ENCODE assay signal across 17 cellular contexts in genomic region chr6:157552171-157552747, GRCh38.
DNase-seq lines count a peak whose midpoint lies in the region; ATAC-seq and TF ChIP-seq lines count a peak whose summit lies in the region.
"Had no signal": no experiment of that assay in that cellular context is flagged by ENCODE, and none has a peak within 500 bp of the region (broad histone marks: within the 10 kb centered on the region; RNA-seq: fewer than 3 reads in every experiment).

No MANE protein-coding gene starts in this region.

- no peaks in the 10 kb centered on the region for H3K27me3 Mint-ChIP-seq in MCF 10A (ENCODE audit: insufficient read depth, unreplicated experiment)
- peaks cover 2% of the 10 kb centered on the region for H3K27me3 Mint-ChIP-seq in activated CD4-positive, alpha-beta T cell treated with anti-CD3 and anti-CD28 coated beads, Interleukin-2, amount 10 ng/mL, durations not matched to agents 7 days and 5 days
- H3K27me3 Mint-ChIP-seq: central memory CD8-positive, alpha-beta T cell; effector memory CD8-positive, alpha-beta T cell had no signal

- H3K27ac Mint-ChIP-seq in MCF 10A (ENCODE audit: low read depth, unreplicated experiment): peak overlapping the region; percentile 83
- no peak overlapping the region for H3K27ac Mint-ChIP-seq in activated CD4-positive, alpha-beta T cell treated with anti-CD3 and anti-CD28 coated beads, Interleukin-2, amount 10 ng/mL, durations not matched to agents 7 days and 5 days
- H3K27ac Mint-ChIP-seq: nephron progenitor cell had no signal

- POLR2A ChIA-PET in MCF 10A (lab: Yijun Ruan, JAX): interaction anchor here (1.6 to 2.0 kb wide), 2 partner anchors 9 to 23 kb away, joined by 3 to 8 read pairs; no protein-coding TSS in a partner anchor
- POLR2A ChIA-PET in activated CD4-positive, alpha-beta T cell treated with anti-CD3 and anti-CD28 coated beads, Interleukin-2, amount 10 ng/mL, durations not matched to agents 7 days and 5 days (lab: Charles Lee): no interaction called here

- no peak overlapping the region for H3K4me3 Mint-ChIP-seq in MCF 10A (ENCODE audit: unreplicated experiment)
- no peak overlapping the region for H3K4me3 Mint-ChIP-seq in activated CD4-positive, alpha-beta T cell treated with anti-CD3 and anti-CD28 coated beads, Interleukin-2, amount 10 ng/mL, durations not matched to agents 7 days and 5 days
- H3K4me3 Mint-ChIP-seq: central memory CD8-positive, alpha-beta T cell; effector memory CD8-positive, alpha-beta T cell; nephron progenitor cell had no signal

- H3K27me3 ChIP-seq in breast epithelium (no peaks in the 10 kb centered on the region), iPS-20b (ENCODE audit: insufficient read depth, low read length) (peaks cover 10% of the 10 kb centered on the region; the same call in 1 of the 2 replicates), vagina (no peaks in the 10 kb centered on the region)
- H3K27me3 ChIP-seq: Peyer's patch had no signal

- no peak for ATAC-seq in HG02970 (IDR thresholded peaks at IDR 0.05; ENCODE audit: low FRiP score, unreplicated experiment)
- ATAC-seq: effector memory CD8-positive, alpha-beta T cell had no signal

- BruUV-seq in MCF 10A (replicated peaks; lab: Mats Ljungman, UMichigan): no TSS peak

- TF ChIP-seq POLR2A in breast epithelium (IDR thresholded peaks at IDR 0.05) (no peak), vagina (IDR thresholded peaks at IDR 0.05) (no peak)

- H3K4me3 ChIP-seq in breast epithelium: no peak overlapping the region
- H3K4me3 ChIP-seq in iPS-20b (ENCODE audit: low read length): peak overlapping the region; percentile 38; the same call in 1 of the 2 replicates
- H3K4me3 ChIP-seq in vagina: no peak overlapping the region
- H3K4me3 ChIP-seq: Peyer's patch had no signal

- H3K9me3 ChIP-seq in breast epithelium: no peaks in the 10 kb centered on the region
- H3K9me3 ChIP-seq in iPS-20b (ENCODE audit: insufficient read depth, low read depth, low read length): no peaks in the 10 kb centered on the region
- no peaks in the 10 kb centered on the region for H3K9me3 ChIP-seq in vagina
- H3K9me3 ChIP-seq: Peyer's patch had no signal

- H3K4me1 ChIP-seq in breast epithelium: no peaks in the 10 kb centered on the region
- peaks cover 42% of the 10 kb centered on the region for H3K4me1 ChIP-seq in iPS-20b (ENCODE audit: insufficient read depth, low read length)
- H3K4me1 ChIP-seq in vagina: peaks cover 4% of the 10 kb centered on the region

- CTCF ChIA-PET in MCF 10A (lab: Yijun Ruan, JAX): interaction anchor here (0.8 kb wide), 1 partner anchor 237 kb away, joined by 4 read pairs; no protein-coding TSS in a partner anchor
- CTCF ChIA-PET in activated CD4-positive, alpha-beta T cell treated with anti-CD3 and anti-CD28 coated beads, Interleukin-2, amount 10 ng/mL, durations not matched to agents 7 days and 5 days (lab: Charles Lee): interaction anchor here (0.5 to 2.1 kb wide), 2 partner anchors 9 to 602 kb away, joined by 3 to 10 read pairs; no protein-coding TSS in a partner anchor

- intact Hi-C loops in MCF 10A (cut with micrococcal nuclease) (loop anchor here (5.0 kb wide), 1 partner anchor 170 kb away; the partner anchor contains the start of gene ZDHHC14), breast epithelium (cut with DNase I; ENCODE audit: low total_unique reads) (no loop called here), vagina (cut with DNase I) (no loop called here)

- no peaks in the 10 kb centered on the region for H3K36me3 Mint-ChIP-seq in MCF 10A (ENCODE audit: insufficient read depth, unreplicated experiment)
- H3K36me3 Mint-ChIP-seq in activated CD4-positive, alpha-beta T cell treated with anti-CD3 and anti-CD28 coated beads, Interleukin-2, amount 10 ng/mL, durations not matched to agents 7 days and 5 days (ENCODE audit: low read depth): peaks cover 5% of the 10 kb centered on the region

- peak overlapping the region; percentile 60; the same call in 1 of the 2 replicates for H3K9ac ChIP-seq in iPS-20b (ENCODE audit: low read depth, low read length)

- H3K9me3 Mint-ChIP-seq in MCF 10A (ENCODE audit: unreplicated experiment): no peaks in the 10 kb centered on the region
- peaks cover 9% of the 10 kb centered on the region for H3K9me3 Mint-ChIP-seq in activated CD4-positive, alpha-beta T cell treated with anti-CD3 and anti-CD28 coated beads, Interleukin-2, amount 10 ng/mL, durations not matched to agents 7 days and 5 days
- H3K9me3 Mint-ChIP-seq: nephron progenitor cell had no signal

- peak; percentile 36 for DNase-seq in MCF 10A (ENCODE audit: unreplicated experiment)
- no peak for DNase-seq in breast epithelium (ENCODE audit: low spot score in 2 of 2)
- DNase-seq in vagina (ENCODE audit: extremely low spot score in 2 of 2): peak; percentile 42 to 88
- no peak for DNase-seq in activated CD4-positive, alpha-beta T cell treated with anti-CD3 and anti-CD28 coated beads, Interleukin-2, amount 10 ng/mL, durations not matched to agents 7 days and 5 days
- DNase-seq in activated CD4-positive, alpha-beta T cell treated with anti-CD3 and anti-CD28 coated beads for 1 hour: no peak
- DNase-seq: ACHN; amniotic stem cell; effector memory CD8-positive, alpha-beta T cell; Kasumi-1; NCI-H1417 treated with DMSO at 0.1 percent for 48 hours; nephron progenitor cell; Peyer's patch; stimulated activated CD4-positive, alpha-beta T cell treated with anti-CD3 and anti-CD28 coated beads, Interleukin-15, amount 100 ng/mL, for 24 hours had no signal

- H3K27ac ChIP-seq in breast epithelium (no peak overlapping the region), iPS-20b (ENCODE audit: low read length) (peak overlapping the region; percentile 16), vagina (no peak overlapping the region)

- no peaks in the 10 kb centered on the region for H3K36me3 ChIP-seq in breast epithelium
- H3K36me3 ChIP-seq in iPS-20b (ENCODE audit: insufficient read depth, low read depth, low read length): no peaks in the 10 kb centered on the region
- H3K36me3 ChIP-seq in vagina: no peaks in the 10 kb centered on the region
- H3K36me3 ChIP-seq: Peyer's patch had no signal

- H3K4me1 Mint-ChIP-seq in MCF 10A (ENCODE audit: insufficient read depth, unreplicated experiment): peaks cover 17% of the 10 kb centered on the region
- peaks cover 46% of the 10 kb centered on the region for H3K4me1 Mint-ChIP-seq in activated CD4-positive, alpha-beta T cell treated with anti-CD3 and anti-CD28 coated beads, Interleukin-2, amount 10 ng/mL, durations not matched to agents 7 days and 5 days

- TF ChIP-seq CTCF in MCF 10A (IDR thresholded peaks at IDR 0.05; ENCODE audit: unreplicated experiment) (no peak), breast epithelium (IDR thresholded peaks at IDR 0.05) (no peak), vagina (IDR thresholded peaks at IDR 0.05) (no peak)

TF ChIP-seq in PFSK-1, 5 proteins besides CTCF, POLR2A, EP300 and RAD21:
- no peak for TF ChIP-seq REST (IDR thresholded peaks at IDR 0.05; ENCODE audit: insufficient read depth in 1 of 2, low read depth in 2 of 2, low read length in 2 of 2)
- peak; percentile 19; the same call in 1 of the 2 replicates for TF ChIP-seq TAF1 (IDR thresholded peaks at IDR 0.05; ENCODE audit: borderline replicate concordance, insufficient read depth, low read length)

Comparison
In these comparisons a context has a peak if more than half of its experiments do, and no peak if none do; other contexts are left out.
1. DNase-seq: peak in MCF 10A (single experiment) and vagina (2 of 2); none in breast epithelium (0 of 2), activated CD4-positive, alpha-beta T cell treated with anti-CD3 and anti-CD28 coated beads, Interleukin-2, amount 10 ng/mL, durations not matched to agents 7 days and 5 days (single experiment) and activated CD4-positive, alpha-beta T cell treated with anti-CD3 and anti-CD28 coated beads for 1 hour (single experiment).